In the genomic region with DNA sequence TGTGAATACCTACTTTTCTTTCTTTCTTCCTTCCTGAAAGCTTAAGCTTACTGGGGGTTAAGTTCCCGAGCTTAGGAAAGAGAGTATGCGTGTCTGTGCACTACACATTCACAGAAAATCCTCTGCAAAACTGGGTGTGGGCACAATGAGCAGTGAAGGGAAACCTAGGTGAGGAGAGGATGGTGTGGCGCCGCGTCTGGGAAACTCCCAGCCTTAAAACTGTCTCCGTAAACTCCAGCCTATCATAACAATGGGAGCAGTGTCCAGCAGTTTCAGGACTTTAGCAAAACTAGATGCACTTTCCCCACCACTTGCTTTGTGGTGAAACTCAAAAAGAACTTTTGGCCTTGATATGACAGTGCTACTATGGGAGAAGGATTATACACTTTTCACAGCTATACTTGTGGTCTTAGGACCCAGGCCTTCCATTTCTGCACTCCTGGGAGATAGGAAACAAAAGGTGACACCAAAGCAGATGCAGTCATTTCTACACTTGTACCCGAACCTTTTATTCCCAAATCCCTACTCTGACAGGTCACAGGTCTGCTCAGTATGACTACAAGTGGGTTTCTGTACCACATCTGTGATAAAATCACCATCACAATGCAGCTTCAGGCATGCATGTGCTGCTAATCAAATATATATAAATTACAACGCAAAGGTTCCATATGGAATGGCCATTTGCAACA, we compare ENCODE assay signal across 26 cellular contexts. TPM values are rescaled to one million over a fixed set of nuclear protein-coding genes. Genes with fewer than 3 reads are reported as not detected.
A peak's percentile ranks its signal among the peaks of the same experiment; 100 is the strongest.
DNase-seq lines count a peak whose midpoint lies in the region; ATAC-seq, FAIRE-seq and TF ChIP-seq lines count a peak whose summit lies in the region.
"Had no signal": no experiment of that assay in that cellular context is flagged by ENCODE, and none has a peak within 500 bp of the region (broad histone marks: within the 10 kb centered on the region; RNA-seq: fewer than 3 reads in every experiment).

No MANE protein-coding gene starts in this region.

- no peak overlapping the region for H3K9ac ChIP-seq in neural progenitor cell

- no peak overlapping the region for H3K4me3 Mint-ChIP-seq in activated CD8-positive, alpha-beta T cell treated with anti-CD3 and anti-CD28 coated beads for 36 hours
- no peak overlapping the region for H3K4me3 Mint-ChIP-seq in activated CD8-positive, alpha-beta T cell treated with anti-CD3 and anti-CD28 coated beads, Interleukin-2, amount 10 ng/mL, durations not matched to agents 7 days and 5 days
- H3K4me3 Mint-ChIP-seq in neural progenitor cell = no peak overlapping the region
- H3K4me3 Mint-ChIP-seq: CD8-positive, alpha-beta T cell had no signal

- peaks cover 13% of the 10 kb centered on the region for H3K36me3 Mint-ChIP-seq in activated CD8-positive, alpha-beta T cell treated with anti-CD3 and anti-CD28 coated beads for 36 hours (ENCODE audit: low read depth)
- H3K36me3 Mint-ChIP-seq in activated CD8-positive, alpha-beta T cell treated with anti-CD3 and anti-CD28 coated beads, Interleukin-2, amount 10 ng/mL, durations not matched to agents 7 days and 5 days (ENCODE audit: low read depth) = no peaks in the 10 kb centered on the region
- H3K36me3 Mint-ChIP-seq in neural progenitor cell = no peaks in the 10 kb centered on the region

- H3K27me3 ChIP-seq in neural progenitor cell = no peaks in the 10 kb centered on the region

- no peaks in the 10 kb centered on the region for H3K36me3 ChIP-seq in neural progenitor cell

- H3K27ac ChIP-seq in neural progenitor cell = peak overlapping the region; percentile 59
- H3K27ac ChIP-seq: HL-60, RWPE1 had no signal

- TF ChIP-seq CTCF in activated CD8-positive, alpha-beta T cell treated with anti-CD3 and anti-CD28 coated beads for 36 hours (IDR thresholded peaks at IDR 0.05) = no peak
- no peak for TF ChIP-seq CTCF in neural progenitor cell (IDR thresholded peaks at IDR 0.05)

- POLR2A ChIA-PET in activated CD8-positive, alpha-beta T cell treated with anti-CD3 and anti-CD28 coated beads for 36 hours (lab: Charles Lee) = interaction anchor here (1.0 kb wide), 1 partner anchor 12 kb away, joined by 4 read pairs; no protein-coding TSS in a partner anchor
- POLR2A ChIA-PET in activated CD8-positive, alpha-beta T cell treated with anti-CD3 and anti-CD28 coated beads, Interleukin-2, amount 10 ng/mL, durations not matched to agents 7 days and 5 days (lab: Charles Lee) = interaction anchor here (0.6 to 1.0 kb wide), 2 partner anchors 28 to 112 kb away, joined by 3 read pairs; no protein-coding TSS in a partner anchor

- H3K9me3 ChIP-seq in neural progenitor cell (ENCODE audit: low read depth) = no peaks in the 10 kb centered on the region

- H4K20me1 ChIP-seq in neural progenitor cell (ENCODE audit: low read depth) = no peaks in the 10 kb centered on the region

- intact Hi-C loops in activated CD8-positive, alpha-beta T cell treated with anti-CD3 and anti-CD28 coated beads for 36 hours (cut with micrococcal nuclease) = loop anchor here (10.0 kb wide), 1 partner anchor 131 kb away; no protein-coding TSS in a partner anchor

- H3K4me1 ChIP-seq in neural progenitor cell = peaks cover 14% of the 10 kb centered on the region

- ATAC-seq in activated CD8-positive, alpha-beta T cell treated with anti-CD3 and anti-CD28 coated beads for 36 hours = no peak
- no peak for ATAC-seq in activated CD8-positive, alpha-beta T cell treated with anti-CD3 and anti-CD28 coated beads, Interleukin-2, amount 10 ng/mL, durations not matched to agents 7 days and 5 days
- no peak for ATAC-seq in HG03439 (IDR thresholded peaks at IDR 0.05; ENCODE audit: unreplicated experiment)
- ATAC-seq: CD8-positive, alpha-beta T cell had no signal

- H3K4me1 Mint-ChIP-seq in activated CD8-positive, alpha-beta T cell treated with anti-CD3 and anti-CD28 coated beads for 36 hours (ENCODE audit: low read depth) = peaks cover 32% of the 10 kb centered on the region
- no peaks in the 10 kb centered on the region for H3K4me1 Mint-ChIP-seq in activated CD8-positive, alpha-beta T cell treated with anti-CD3 and anti-CD28 coated beads, Interleukin-2, amount 10 ng/mL, durations not matched to agents 7 days and 5 days (ENCODE audit: low read depth)
- H3K4me1 Mint-ChIP-seq in neural progenitor cell = peaks cover 8% of the 10 kb centered on the region

- CTCF ChIA-PET in activated CD8-positive, alpha-beta T cell treated with anti-CD3 and anti-CD28 coated beads for 36 hours (lab: Charles Lee) = interaction anchor here (2.5 kb wide), 1 partner anchor 46 kb away, joined by 9 read pairs; no protein-coding TSS in a partner anchor
- CTCF ChIA-PET in activated CD8-positive, alpha-beta T cell treated with anti-CD3 and anti-CD28 coated beads, Interleukin-2, amount 10 ng/mL, durations not matched to agents 7 days and 5 days (lab: Charles Lee) = interaction anchor here (1.9 to 6.6 kb wide), 3 partner anchors 27 to 131 kb away, joined by 4 to 48 read pairs (median 26); no protein-coding TSS in a partner anchor

- H2AFZ ChIP-seq in neural progenitor cell (replicated peaks) = no peak overlapping the region

- H3K4me3 ChIP-seq in neural progenitor cell = no peak overlapping the region

- no peaks in the 10 kb centered on the region for H3K27me3 Mint-ChIP-seq in activated CD8-positive, alpha-beta T cell treated with anti-CD3 and anti-CD28 coated beads for 36 hours
- H3K27me3 Mint-ChIP-seq in activated CD8-positive, alpha-beta T cell treated with anti-CD3 and anti-CD28 coated beads, Interleukin-2, amount 10 ng/mL, durations not matched to agents 7 days and 5 days (ENCODE audit: low read depth) = no peaks in the 10 kb centered on the region
- peaks cover 2% of the 10 kb centered on the region for H3K27me3 Mint-ChIP-seq in neural progenitor cell (ENCODE audit: insufficient read depth, low read depth)

- H3K9me3 Mint-ChIP-seq in activated CD8-positive, alpha-beta T cell treated with anti-CD3 and anti-CD28 coated beads for 36 hours = no peaks in the 10 kb centered on the region
- no peaks in the 10 kb centered on the region for H3K9me3 Mint-ChIP-seq in activated CD8-positive, alpha-beta T cell treated with anti-CD3 and anti-CD28 coated beads, Interleukin-2, amount 10 ng/mL, durations not matched to agents 7 days and 5 days (ENCODE audit: insufficient read depth)
- no peaks in the 10 kb centered on the region for H3K9me3 Mint-ChIP-seq in neural progenitor cell
- H3K9me3 Mint-ChIP-seq: CD8-positive, alpha-beta T cell had no signal

- H3K27ac Mint-ChIP-seq in activated CD8-positive, alpha-beta T cell treated with anti-CD3 and anti-CD28 coated beads for 36 hours = peak overlapping the region; percentile 38
- no peak overlapping the region for H3K27ac Mint-ChIP-seq in activated CD8-positive, alpha-beta T cell treated with anti-CD3 and anti-CD28 coated beads, Interleukin-2, amount 10 ng/mL, durations not matched to agents 7 days and 5 days
- no peak overlapping the region for H3K27ac Mint-ChIP-seq in neural progenitor cell
- H3K27ac Mint-ChIP-seq: CD8-positive, alpha-beta T cell had no signal

- no peak for DNase-seq in activated CD8-positive, alpha-beta T cell treated with anti-CD3 and anti-CD28 coated beads for 36 hours
- no peak for DNase-seq in activated CD8-positive, alpha-beta T cell treated with anti-CD3 and anti-CD28 coated beads, Interleukin-2, amount 10 ng/mL, durations not matched to agents 7 days and 5 days
- DNase-seq in HTR-8/SVneo (ENCODE audit: insufficient read length, low spot score) = no peak
- peak; percentile 39 for DNase-seq in kidney glomerular epithelial cell (lab: John Stamatoyannopoulos, UW)
- DNase-seq in neural progenitor cell (ENCODE audit: low spot score) = peak; percentile 12
- DNase-seq in DMS79 (lab: John Stamatoyannopoulos, UW) = no peak
- DNase-seq in NCI-H187 treated with DMSO at 0.1 percent for 48 hours (lab: John Stamatoyannopoulos, UW) = no peak
- DNase-seq: AML-193; C1 segment of cervical spinal cord; CD8-positive, alpha-beta T cell; DMS53; EL; GF-D8; H7; KG1; NCI-H1092 treated with DMSO at 0.1 percent for 48 hours; NCI-H1436 treated with DMSO at 0.1 percent for 48 hours; NCI-H2029; NCI-H226; NCI-H510A treated with DMSO at 0.1 percent for 48 hours; NCI-H774; NK-92 treated with Interleukin-12 subunit alpha and Interleukin-12 subunit beta, amount 100 ng/mL, for 24 hours; SIG-M5 had no signal

- peaks cover 14% of the 10 kb centered on the region for H3F3A ChIP-seq in neural progenitor cell (ENCODE audit: low read depth)

- no peaks in the 10 kb centered on the region for H3K79me2 ChIP-seq in neural progenitor cell (ENCODE audit: low read depth)

- peak; percentile 96 for FAIRE-seq in HTR-8/SVneo (lab: Jason Lieb, UNC)

- H3K4me2 ChIP-seq in neural progenitor cell = no peak overlapping the region

RNA-seq across cellular contexts. Expression of a gene that starts 10.4 kb away (rescaled TPM):
- total RNA-seq in activated CD8-positive, alpha-beta T cell treated with anti-CD3 and anti-CD28 coated beads for 36 hours = 1 to 10 TPM; 1.3 to 1.6 TPM
- total RNA-seq in activated CD8-positive, alpha-beta T cell treated with anti-CD3 and anti-CD28 coated beads, Interleukin-2, amount 10 ng/mL, durations not matched to agents 7 days and 5 days = 1 to 10 TPM; 1.9 to 2.1 TPM
- 2.4 and 3.2 TPM in 2 replicates for total RNA-seq in neural progenitor cell (ENCODE audit: low replicate concordance)

RNA-seq across cellular contexts. Expression of a gene that starts 27.9 kb away (rescaled TPM):
- total RNA-seq in activated CD8-positive, alpha-beta T cell treated with anti-CD3 and anti-CD28 coated beads for 36 hours = 10 to 100 TPM; 58.6 to 58.8 TPM
- total RNA-seq in activated CD8-positive, alpha-beta T cell treated with anti-CD3 and anti-CD28 coated beads, Interleukin-2, amount 10 ng/mL, durations not matched to agents 7 days and 5 days = 10 to 100 TPM; 26.2 to 28.2 TPM
- total RNA-seq in neural progenitor cell (ENCODE audit: low replicate concordance) = 11.6 and 14.3 TPM in 2 replicates

RNA-seq across cellular contexts. Expression of a gene that starts 28.8 kb away (rescaled TPM):
- total RNA-seq in activated CD8-positive, alpha-beta T cell treated with anti-CD3 and anti-CD28 coated beads for 36 hours = 10 to 100 TPM; 64.7 to 67.8 TPM
- total RNA-seq in activated CD8-positive, alpha-beta T cell treated with anti-CD3 and anti-CD28 coated beads, Interleukin-2, amount 10 ng/mL, durations not matched to agents 7 days and 5 days = 10 to 100 TPM; 58.3 to 61.7 TPM
- total RNA-seq in neural progenitor cell (ENCODE audit: low replicate concordance) = 40.9 and 53.3 TPM in 2 replicates

Comparison
In these comparisons a context has a peak if more than half of its experiments do, and no peak if none do; other contexts are left out.
1. DNase-seq: peak in kidney glomerular epithelial cell (single experiment) and neural progenitor cell (single experiment); none in activated CD8-positive, alpha-beta T cell treated with anti-CD3 and anti-CD28 coated beads for 36 hours (single experiment), activated CD8-positive, alpha-beta T cell treated with anti-CD3 and anti-CD28 coated beads, Interleukin-2, amount 10 ng/mL, durations not matched to agents 7 days and 5 days (single experiment), HTR-8/SVneo (single experiment), DMS79 (single experiment) and NCI-H187 treated with DMSO at 0.1 percent for 48 hours (single experiment).